23 cellular contexts compared by ENCODE assay signal in genomic region chr14:99627510-99628381, GRCh38.
"Had no signal": no experiment of that assay in that cellular context is flagged by ENCODE, and none has a peak within 500 bp of the region (broad histone marks: within the 10 kb centered on the region; RNA-seq: fewer than 3 reads in every experiment).

No MANE protein-coding gene starts in this region.

- H3K4me3 Mint-ChIP-seq: activated naive CD4-positive, alpha-beta T cell treated with anti-CD3 and anti-CD28 coated beads, Interleukin-2, amount 10 ng/mL, durations not matched to agents 7 days and 5 days; activated naive CD8-positive, alpha-beta T cell treated with anti-CD3 and anti-CD28 coated beads, Interleukin-2, amount 50 U/mL, for 24 hours; brain; effector memory CD8-positive, alpha-beta T cell; naive B cell; neural crest cell; stimulated activated naive CD8-positive, alpha-beta T cell treated with anti-CD3 and anti-CD28 coated beads, Interleukin-15, amount 100 ng/mL, for 72 hours had no signal

- H3K4me3 ChIP-seq: heart left ventricle, mucosa of descending colon, prostate gland, right atrium auricular region, skin epidermis, upper lobe of left lung had no signal

- H3K27ac Mint-ChIP-seq: activated naive CD4-positive, alpha-beta T cell treated with anti-CD3 and anti-CD28 coated beads, Interleukin-2, amount 10 ng/mL, durations not matched to agents 7 days and 5 days; activated naive CD8-positive, alpha-beta T cell treated with anti-CD3 and anti-CD28 coated beads, Interleukin-2, amount 50 U/mL, for 24 hours; effector memory CD8-positive, alpha-beta T cell had no signal

- H3K9me3 ChIP-seq: heart left ventricle, mucosa of descending colon, prostate gland, right atrium auricular region, upper lobe of left lung had no signal

- H3K27me3 ChIP-seq: foreskin keratinocyte, heart left ventricle, right atrium auricular region, upper lobe of left lung had no signal

- H3K4me1 ChIP-seq: prostate gland had no signal

- H3K36me3 ChIP-seq: heart left ventricle, prostate gland, right atrium auricular region, upper lobe of left lung had no signal

- H3K27ac ChIP-seq: epithelial cell of prostate, foreskin keratinocyte, heart left ventricle, prostate gland, right atrium auricular region, upper lobe of left lung had no signal

- H3K9me3 Mint-ChIP-seq: activated naive CD4-positive, alpha-beta T cell treated with anti-CD3 and anti-CD28 coated beads, Interleukin-2, amount 10 ng/mL, durations not matched to agents 7 days and 5 days; activated naive CD8-positive, alpha-beta T cell treated with anti-CD3 and anti-CD28 coated beads, Interleukin-2, amount 50 U/mL, for 24 hours; effector memory CD8-positive, alpha-beta T cell; naive B cell; neural crest cell; stimulated activated naive CD8-positive, alpha-beta T cell treated with anti-CD3 and anti-CD28 coated beads, Interleukin-15, amount 100 ng/mL, for 72 hours had no signal

- DNase-seq: activated CD4-positive, CD25-positive, alpha-beta regulatory T cell treated with anti-CD3 and anti-CD28 coated beads, Interleukin-2, amount 50 U/mL, for 72 hours; activated CD8-positive, alpha-beta memory T cell treated with anti-CD3 and anti-CD28 coated beads, Interleukin-2, amount 50 U/mL, for 4 hours; activated effector memory CD4-positive, alpha-beta T cell treated with Interleukin-2 at 50 U/mL for 16 hours; activated naive CD4-positive, alpha-beta T cell treated with anti-CD3 and anti-CD28 coated beads, Interleukin-2, amount 10 ng/mL, durations not matched to agents 7 days and 5 days; activated naive CD8-positive, alpha-beta T cell treated with anti-CD3 and anti-CD28 coated beads, Interleukin-2, amount 50 U/mL, for 24 hours; effector memory CD8-positive, alpha-beta T cell; foreskin keratinocyte; heart left ventricle; kidney glomerular epithelial cell; left ventricle myocardium superior; mesenchymal stem cell; mucosa of descending colon; naive B cell; stimulated activated naive CD8-positive, alpha-beta T cell treated with anti-CD3 and anti-CD28 coated beads, Interleukin-15, amount 100 ng/mL, for 72 hours; T-helper 1 cell; T1000; upper lobe of left lung had no signal

- H3K36me3 Mint-ChIP-seq: activated naive CD4-positive, alpha-beta T cell treated with anti-CD3 and anti-CD28 coated beads, Interleukin-2, amount 10 ng/mL, durations not matched to agents 7 days and 5 days; brain; naive B cell had no signal

- H3K4me1 Mint-ChIP-seq: activated naive CD8-positive, alpha-beta T cell treated with anti-CD3 and anti-CD28 coated beads, Interleukin-2, amount 50 U/mL, for 24 hours had no signal

- ATAC-seq: activated naive CD8-positive, alpha-beta T cell treated with anti-CD3 and anti-CD28 coated beads, Interleukin-2, amount 50 U/mL, for 24 hours had no signal
